In genomic region chr6:86502522-86502921, GRCh38 we compare ENCODE assay signal across 21 cellular contexts.
"Had no signal": no experiment of that assay in that cellular context is flagged by ENCODE, and none has a peak within 500 bp of the region (broad histone marks: within the 10 kb centered on the region; RNA-seq: fewer than 3 reads in every experiment).

No MANE protein-coding gene starts in this region.

- DNase-seq: dermis blood vessel endothelial cell; effector memory CD4-positive, alpha-beta T cell; erythroblast; esophagus squamous epithelium; foreskin melanocyte; glutamatergic neuron; heart right ventricle; hypothalamus; mesenchymal stem cell; midbrain; naive thymus-derived CD4-positive, alpha-beta T cell; sigmoid colon; stimulated activated CD4-positive, alpha-beta T cell treated with anti-CD3 and anti-CD28 coated beads, Interleukin-2, amount 100 ng/mL, for 24 hours; stimulated activated CD4-positive, alpha-beta T cell treated with anti-CD3 and anti-CD28 coated beads, Interleukin-4, amount 100 ng/mL, for 24 hours had no signal

- H3K4me2 ChIP-seq: neural progenitor cell had no signal

- H3K27ac ChIP-seq: coronary artery, esophagus squamous epithelium, heart right ventricle, neural progenitor cell, prostate gland, right atrium auricular region, sigmoid colon, thoracic aorta, tibial nerve had no signal

- H3K9me3 ChIP-seq: esophagus squamous epithelium, prostate gland, right atrium auricular region, thoracic aorta had no signal

- H3K4me1 ChIP-seq: esophagus squamous epithelium, heart right ventricle, neural progenitor cell, prostate gland, right atrium auricular region, sigmoid colon, tibial nerve had no signal

- H2AFZ ChIP-seq: neural progenitor cell had no signal

- H3K36me3 ChIP-seq: esophagus squamous epithelium, heart right ventricle, neural progenitor cell, prostate gland, right atrium auricular region, sigmoid colon, thoracic aorta, tibial nerve had no signal

- ATAC-seq: heart right ventricle; naive thymus-derived CD4-positive, alpha-beta T cell; stimulated activated effector memory CD8-positive, alpha-beta T cell treated with anti-CD3 and anti-CD28 coated beads, Interleukin-12 subunit alpha, Interleukin-12 subunit beta, amount 100 ng/mL, for 72 hours had no signal

- H3K4me3 ChIP-seq: coronary artery, esophagus squamous epithelium, heart right ventricle, neural progenitor cell, prostate gland, right atrium auricular region, sigmoid colon, thoracic aorta, tibial nerve had no signal

- H3K9ac ChIP-seq: neural progenitor cell had no signal

- H3K27me3 ChIP-seq: esophagus squamous epithelium, heart right ventricle, neural progenitor cell, right atrium auricular region, sigmoid colon, tibial nerve had no signal
